In genomic region chr11:120025606-120026335, GRCh38 we compare ENCODE assay signal across 2 cellular contexts.
TF ChIP-seq lines count a peak whose summit lies in the region.

No MANE protein-coding gene starts in this region.

TF ChIP-seq in GM23338, 12 proteins besides CTCF, POLR2A, EP300 and RAD21 (continued from another document):
- no peak for TF ChIP-seq ZNF462 (CRISPR knock-in tag; IDR thresholded peaks at IDR 0.05)
- TF ChIP-seq ETS1 (IDR thresholded peaks at IDR 0.05): no peak
- TF ChIP-seq ZNF114 (CRISPR knock-in tag; IDR thresholded peaks at IDR 0.05): no peak
- TF ChIP-seq EZH2phosphoT487 (IDR thresholded peaks at IDR 0.05; ENCODE audit: unreplicated experiment): no peak
- no peak for TF ChIP-seq CREB1 (CRISPR knock-in tag; IDR thresholded peaks at IDR 0.05; ENCODE audit: low read depth)
- TF ChIP-seq REST (IDR thresholded peaks at IDR 0.05; ENCODE audit: unreplicated experiment): no peak
- no peak for TF ChIP-seq NANOG (IDR thresholded peaks at IDR 0.05; ENCODE audit: borderline replicate concordance)
- TF ChIP-seq EZH2 (IDR thresholded peaks at IDR 0.05; ENCODE audit: low read depth, unreplicated experiment): no peak
TF ChIP-seq in GM23338: peak in this region for 0.

TF ChIP-seq in H1, 55 proteins besides CTCF, POLR2A, EP300 and RAD21 (continued from another document):
- peak; percentile 17; the same call in 1 of the 2 replicates for TF ChIP-seq E2F6 (IDR thresholded peaks at IDR 0.05)
- 0 out of 2 replicates have a peak, but pooled peaks have one; percentile 39 for TF ChIP-seq MAX (IDR thresholded peaks at IDR 0.05)
